ENCODE assay signal across 11 cellular contexts in genomic region chr11:70400643-70401042, GRCh38. TPM values are rescaled to one million over a fixed set of nuclear protein-coding genes. Genes with fewer than 3 reads are reported as not detected.
A peak's percentile ranks its signal among the peaks of the same experiment; 100 is the strongest.
DNase-seq lines count a peak whose midpoint lies in the region; ATAC-seq and TF ChIP-seq lines count a peak whose summit lies in the region.
"Had no signal": no experiment of that assay in that cellular context is flagged by ENCODE, and none has a peak within 500 bp of the region (broad histone marks: within the 10 kb centered on the region; RNA-seq: fewer than 3 reads in every experiment).

No MANE protein-coding gene starts in this region.

- H3K27me3 ChIP-seq in AG04450 (ENCODE audit: control insufficient read depth, insufficient read depth, low read length) (no peaks in the 10 kb centered on the region), endodermal cell (ENCODE audit: control insufficient read depth, insufficient read depth, low read length, poor library complexity, severe bottlenecking) (no peaks in the 10 kb centered on the region), neural progenitor cell (no peaks in the 10 kb centered on the region)

- no peak overlapping the region for H3K9ac ChIP-seq in endodermal cell (ENCODE audit: extremely low read depth, low read length, poor library complexity, severe bottlenecking)
- H3K9ac ChIP-seq in neural progenitor cell = no peak overlapping the region

- no peak for DNase-seq in AG04450 (ENCODE audit: low read depth, low spot score)
- no peak for DNase-seq in HFF-Myc (ENCODE audit: extremely low read depth, low read depth)
- DNase-seq in endodermal cell = no peak
- no peak for DNase-seq in neural progenitor cell (ENCODE audit: low spot score)
- DNase-seq in mesenteric fat pad (ENCODE audit: low spot score) = no peak
- no peak for DNase-seq in middle frontal gyrus (ENCODE audit: extremely low spot score, low spot score)
- no peak for DNase-seq in activated CD4-positive, alpha-beta T cell treated with anti-CD3 and anti-CD28 coated beads, Interleukin-2, amount 50 U/mL, for 4 hours
- DNase-seq: KG1; NCI-H226; stimulated activated naive CD4-positive, alpha-beta T cell had no signal

- H3K4me3 Mint-ChIP-seq in endodermal cell (peak overlapping the region; percentile 79), neural progenitor cell (peak overlapping the region; percentile 13)

- H3K27ac Mint-ChIP-seq in endodermal cell (no peak overlapping the region), neural progenitor cell (no peak overlapping the region)

- no peak overlapping the region for H3K4me2 ChIP-seq in neural progenitor cell

- H3K36me3 ChIP-seq in endodermal cell (ENCODE audit: control insufficient read depth, insufficient read depth, low read length) (peaks cover 45% of the 10 kb centered on the region), neural progenitor cell (no peaks in the 10 kb centered on the region)

- TF ChIP-seq CTCF in AG04450 (IDR thresholded peaks at IDR 0.05; ENCODE audit: low read depth, low read length) (no peak), HFF-Myc (IDR thresholded peaks at IDR 0.05; ENCODE audit: low read depth, low read length, missing control alignments) (no peak), endodermal cell (conservative IDR thresholded peaks at IDR 0.05) (no peak), neural progenitor cell (IDR thresholded peaks at IDR 0.05) (no peak)

- no peak for ATAC-seq in HG02973 (IDR thresholded peaks at IDR 0.05; ENCODE audit: unreplicated experiment)

- H3K9me3 Mint-ChIP-seq in endodermal cell (no peaks in the 10 kb centered on the region), neural progenitor cell (no peaks in the 10 kb centered on the region)

- peaks cover 96% of the 10 kb centered on the region for H3K79me2 ChIP-seq in neural progenitor cell (ENCODE audit: low read depth)

- peaks cover 71% of the 10 kb centered on the region for H4K20me1 ChIP-seq in neural progenitor cell (ENCODE audit: low read depth)

- H3K36me3 Mint-ChIP-seq in endodermal cell (ENCODE audit: low read depth) (peaks cover 36% of the 10 kb centered on the region), neural progenitor cell (peaks cover 9% of the 10 kb centered on the region)

- H3K27me3 Mint-ChIP-seq in endodermal cell (ENCODE audit: insufficient read depth) (no peaks in the 10 kb centered on the region), neural progenitor cell (ENCODE audit: insufficient read depth, low read depth) (no peaks in the 10 kb centered on the region)

- H3K9me3 ChIP-seq in AG04450 (ENCODE audit: control insufficient read depth, insufficient read depth, low read length) (no peaks in the 10 kb centered on the region), endodermal cell (ENCODE audit: control insufficient read depth, low read length) (no peaks in the 10 kb centered on the region), neural progenitor cell (ENCODE audit: low read depth) (no peaks in the 10 kb centered on the region)

- CTCF ChIA-PET in AG04450 (lab: Charles Lee) = no interaction called here

- H3K27ac ChIP-seq in AG04450 (ENCODE audit: low read depth, low read length) (peak overlapping the region; percentile 84), endodermal cell (ENCODE audit: low read depth, low read length) (no peak overlapping the region), neural progenitor cell (no peak overlapping the region)

- H3F3A ChIP-seq in neural progenitor cell (ENCODE audit: low read depth) = peaks cover 7% of the 10 kb centered on the region

- POLR2A ChIA-PET in AG04450 (lab: Yijun Ruan, JAX) = no interaction called here

- 93 to 100% methylated on average over 6 to 8 of the region's 8 CpGs for WGBS in endodermal cell (ENCODE audit: insufficient coverage in 1 of 2, insufficient read length in 1 of 2), 2 experiments

- H2AFZ ChIP-seq in neural progenitor cell (replicated peaks) = no peak overlapping the region

- peak overlapping the region; percentile 87 for H3K4me3 ChIP-seq in AG04450 (ENCODE audit: low read depth, low read length)
- peak overlapping the region; percentile 99 for H3K4me3 ChIP-seq in HFF-Myc (replicated peaks; ENCODE audit: low read depth, low read length)
- peak overlapping the region; percentile 94 for H3K4me3 ChIP-seq in endodermal cell (ENCODE audit: low read length)
- no peak overlapping the region for H3K4me3 ChIP-seq in neural progenitor cell

- no peaks in the 10 kb centered on the region for H3K4me1 ChIP-seq in endodermal cell (ENCODE audit: control insufficient read depth, insufficient read depth, low read length)
- H3K4me1 ChIP-seq in neural progenitor cell = peaks cover 6% of the 10 kb centered on the region

- peaks cover 17% of the 10 kb centered on the region for H3K4me1 Mint-ChIP-seq in endodermal cell
- peaks cover 32% of the 10 kb centered on the region for H3K4me1 Mint-ChIP-seq in neural progenitor cell

RNA-seq across cellular contexts. Expression of gene CTTN, which starts 2.3 kb away (rescaled TPM):
- polyA plus RNA-seq in AG04450 (2011; rRNA removed) = 180 and 192 TPM in 2 replicates
- 252 and 257 TPM in 2 replicates for polyA minus RNA-seq in AG04450 (2011; rRNA and poly(A)+ RNA removed)
- total RNA-seq in endodermal cell (100 to 1,000 TPM; 282 to 283 TPM), neural progenitor cell (ENCODE audit: low replicate concordance) (200 and 239 TPM in 2 replicates), mesenteric fat pad (232 TPM)
- polyA plus RNA-seq in endodermal cell (2013, experiment 1 of 2) = 150 TPM
- 132 TPM for polyA plus RNA-seq in endodermal cell (2013, experiment 2 of 2)
